15 cellular contexts compared by ENCODE assay signal in the genomic region with DNA sequence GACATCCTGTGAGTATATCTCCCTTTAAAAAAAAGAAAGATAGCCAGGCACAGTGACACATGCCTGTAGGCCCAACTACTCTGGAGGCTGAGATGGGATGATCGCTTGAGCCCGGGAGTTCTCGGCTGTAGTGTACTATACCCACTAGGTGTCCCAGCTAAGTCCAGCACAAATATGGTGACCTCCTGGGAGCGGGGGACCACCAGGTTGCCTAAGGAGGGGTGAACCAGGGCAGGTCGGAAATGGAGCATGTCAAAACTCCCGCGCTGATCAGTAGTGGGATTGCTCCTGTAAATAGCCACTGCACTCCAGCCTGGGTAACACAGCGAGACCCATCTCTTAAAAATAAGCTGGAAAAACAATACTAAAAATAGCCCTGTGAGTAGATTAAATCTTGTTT. TPM values are rescaled to one million over a fixed set of nuclear protein-coding genes. Genes with fewer than 3 reads are reported as not detected.
DNase-seq lines count a peak whose midpoint lies in the region; ATAC-seq and TF ChIP-seq lines count a peak whose summit lies in the region.
"Had no signal": no experiment of that assay in that cellular context is flagged by ENCODE, and none has a peak within 500 bp of the region (broad histone marks: within the 10 kb centered on the region; RNA-seq: fewer than 3 reads in every experiment).

No MANE protein-coding gene starts in this region.

- H3K4me3 Mint-ChIP-seq in T-helper 17 cell (no peak overlapping the region), chondrocyte (ENCODE audit: unreplicated experiment) (no peak overlapping the region)

- H3K9ac ChIP-seq in skeletal muscle tissue (ENCODE audit: low read depth in 1 of 3, low read length in 3 of 3): peak overlapping the region in 2 of 3 donors; percentile 27 to 28

- H3K27me3 Mint-ChIP-seq in T-helper 17 cell (no peaks in the 10 kb centered on the region), chondrocyte (ENCODE audit: low read depth) (no peaks in the 10 kb centered on the region)

- ATAC-seq in T-helper 17 cell (no peak), lower lobe of right lung (no peak)

- H3K4me1 ChIP-seq in lower lobe of right lung (peaks cover 5% of the 10 kb centered on the region), skeletal muscle tissue (ENCODE audit: control insufficient read depth in 3 of 3, insufficient read depth in 3 of 3, low read length in 3 of 3) (peaks cover 14 to 51% (median 25%) of the 10 kb centered on the region in 3 donors)
- H3K4me1 ChIP-seq: left lung, pancreas, SJSA1 had no signal

- DNase-seq in T-helper 17 cell (no peak), chondrocyte (ENCODE audit: low spot score) (peak; percentile 41), lower lobe of right lung (peak; percentile 4), COLO668 (lab: John Stamatoyannopoulos, UW; ENCODE audit: unreplicated experiment) (no peak), hippocampal formation (lab: John Stamatoyannopoulos, UW) (no peak), A172 (ENCODE audit: low spot score) (no peak)
- DNase-seq: activated gamma-delta T cell, KG1, NCI-H1930, NCI-H226 had no signal

- intact Hi-C loops in lower lobe of right lung (cut with DNase I): no loop called here

- no peak for TF ChIP-seq CTCF in chondrocyte (IDR thresholded peaks at IDR 0.05)
- TF ChIP-seq CTCF in lower lobe of right lung (IDR thresholded peaks at IDR 0.05): no peak

- H3K27me3 ChIP-seq in lower lobe of right lung (ENCODE audit: low read depth) (no peaks in the 10 kb centered on the region), skeletal muscle tissue (ENCODE audit: control insufficient read depth in 3 of 3, insufficient read depth in 3 of 3, low read length in 3 of 3) (no peaks in the 10 kb centered on the region)
- H3K27me3 ChIP-seq: BE2C, left lung, pancreas, SJSA1 had no signal

- peaks cover 5% of the 10 kb centered on the region for H3K36me3 Mint-ChIP-seq in T-helper 17 cell (ENCODE audit: low read depth)
- peaks cover 10% of the 10 kb centered on the region for H3K36me3 Mint-ChIP-seq in chondrocyte (ENCODE audit: low read depth)

- H3K27ac Mint-ChIP-seq in T-helper 17 cell: peak overlapping the region; percentile 72
- no peak overlapping the region for H3K27ac Mint-ChIP-seq in chondrocyte (ENCODE audit: unreplicated experiment)

- H3K36me3 ChIP-seq in lower lobe of right lung (peaks cover 100% of the 10 kb centered on the region), skeletal muscle tissue (ENCODE audit: control insufficient read depth in 3 of 3, insufficient read depth in 3 of 3, low read length in 3 of 3) (peaks cover 61 to 75% (median 66%) of the 10 kb centered on the region in 3 donors)

- H3K4me1 Mint-ChIP-seq in T-helper 17 cell (peaks cover 5% of the 10 kb centered on the region), chondrocyte (ENCODE audit: low read depth) (no peaks in the 10 kb centered on the region)

- no peaks in the 10 kb centered on the region for H3K9me3 Mint-ChIP-seq in chondrocyte (ENCODE audit: low read depth)

- H3K9me3 ChIP-seq in T-helper 17 cell (ENCODE audit: control insufficient read depth, low read length, poor library complexity, severe bottlenecking) (no peaks in the 10 kb centered on the region), lower lobe of right lung (no peaks in the 10 kb centered on the region), skeletal muscle tissue (ENCODE audit: control insufficient read depth in 3 of 3, low read length in 3 of 3) (no peaks in the 10 kb centered on the region)
- H3K9me3 ChIP-seq: BE2C, left lung, pancreas, SJSA1 had no signal

- H3K27ac ChIP-seq in lower lobe of right lung: no peak overlapping the region
- peak overlapping the region; percentile 40 for H3K27ac ChIP-seq in skeletal muscle tissue (ENCODE audit: low read depth, low read length)
- H3K27ac ChIP-seq: left lung, pancreas, SJSA1 had no signal

- H3K4me3 ChIP-seq in lower lobe of right lung (no peak overlapping the region), skeletal muscle tissue (ENCODE audit: low read length in 3 of 3) (no peak overlapping the region)
- H3K4me3 ChIP-seq: left lung, pancreas, SJSA1 had no signal

RNA-seq across cellular contexts. Expression of gene GINS2, which starts 29.4 kb away (rescaled TPM):
- 1 to 10 TPM in 1 of 2 donors, under 1 TPM in 1; 0.86 to 1.5 TPM for total RNA-seq in T-helper 17 cell
- total RNA-seq in chondrocyte: 3.1 to 10.9 TPM (median 3.8 TPM) in 3 replicates
- total RNA-seq in lower lobe of right lung: 1.1 TPM
- total RNA-seq in skeletal muscle tissue: 4.7 TPM
- 67.4 and 68.3 TPM in 2 replicates for total RNA-seq in A172 (2014; rRNA removed; shearing (Covaris generic))

RNA-seq across cellular contexts. Expression of gene GSE1, which starts 46.2 kb away (rescaled TPM):
- total RNA-seq in T-helper 17 cell: 10 to 100 TPM; 39.1 to 40.9 TPM
- 22.6 to 37.1 TPM (median 24.0 TPM) in 3 replicates for total RNA-seq in chondrocyte
- total RNA-seq in lower lobe of right lung: 85.2 TPM
- 27.7 TPM for total RNA-seq in skeletal muscle tissue
- total RNA-seq in A172 (2014; rRNA removed; shearing (Covaris generic)): 9.7 and 13.4 TPM in 2 replicates

Comparison
In these comparisons a context has a peak if more than half of its experiments do, and no peak if none do; other contexts are left out.
1. DNase-seq: peak in chondrocyte (single experiment) and lower lobe of right lung (single experiment); none in T-helper 17 cell (0 of 3), COLO668 (single experiment), hippocampal formation (0 of 2) and A172 (single experiment).